12 cellular contexts compared by ENCODE assay signal in genomic region chr9:109440117-109440515, GRCh38. TPM values are rescaled to one million over a fixed set of nuclear protein-coding genes. Genes with fewer than 3 reads are reported as not detected.
DNase-seq lines count a peak whose midpoint lies in the region; ATAC-seq and TF ChIP-seq lines count a peak whose summit lies in the region.
"Had no signal": no experiment of that assay in that cellular context is flagged by ENCODE, and none has a peak within 500 bp of the region (broad histone marks: within the 10 kb centered on the region; RNA-seq: fewer than 3 reads in every experiment).

No MANE protein-coding gene starts in this region.

- no peaks in the 10 kb centered on the region for H3K9me3 Mint-ChIP-seq in activated naive CD8-positive, alpha-beta T cell treated with anti-CD3 and anti-CD28 coated beads, Interleukin-2, amount 10 ng/mL, durations not matched to agents 7 days and 5 days
- H3K9me3 Mint-ChIP-seq in activated naive CD8-positive, alpha-beta T cell treated with anti-CD3 and anti-CD28 coated beads for 36 hours, result no peaks in the 10 kb centered on the region

- H3K9me3 ChIP-seq in T-helper 17 cell (ENCODE audit: control insufficient read depth, low read length, poor library complexity, severe bottlenecking) (no peaks in the 10 kb centered on the region), subcutaneous abdominal adipose tissue (ENCODE audit: control insufficient read depth in 5 of 5, low read length in 5 of 5) (no peaks in the 10 kb centered on the region), osteoblast (ENCODE audit: low read depth, low read length) (no peaks in the 10 kb centered on the region)

- peaks cover 7 to 48% (median 45%) of the 10 kb centered on the region in 5 donors for H3K4me1 ChIP-seq in subcutaneous abdominal adipose tissue (ENCODE audit: control insufficient read depth in 5 of 5, insufficient read depth in 5 of 5, low read length in 5 of 5)
- peaks cover 4% of the 10 kb centered on the region for H3K4me1 ChIP-seq in osteoblast (ENCODE audit: insufficient read depth, low read length)
- H3K4me1 ChIP-seq: parathyroid adenoma had no signal

- H3K27ac ChIP-seq in subcutaneous abdominal adipose tissue (ENCODE audit: low read depth, low read length) (peak overlapping the region; percentile 31), osteoblast (ENCODE audit: low read depth, low read length) (no peak overlapping the region)
- H3K27ac ChIP-seq: parathyroid adenoma, RWPE1 had no signal

- ATAC-seq in activated naive CD8-positive, alpha-beta T cell treated with anti-CD3 and anti-CD28 coated beads, Interleukin-2, amount 10 ng/mL, durations not matched to agents 7 days and 5 days (ENCODE audit: low read depth), result peak; percentile 20
- ATAC-seq in HG03103 (IDR thresholded peaks at IDR 0.05; ENCODE audit: low read depth, unreplicated experiment), result peak; percentile 26
- peak; percentile 41 for ATAC-seq in T-helper 17 cell

- H3K4me1 Mint-ChIP-seq in activated naive CD8-positive, alpha-beta T cell treated with anti-CD3 and anti-CD28 coated beads, Interleukin-2, amount 10 ng/mL, durations not matched to agents 7 days and 5 days, result peaks cover 19% of the 10 kb centered on the region
- peaks cover 16% of the 10 kb centered on the region for H3K4me1 Mint-ChIP-seq in activated naive CD8-positive, alpha-beta T cell treated with anti-CD3 and anti-CD28 coated beads for 36 hours
- peaks cover 12% of the 10 kb centered on the region for H3K4me1 Mint-ChIP-seq in T-helper 17 cell

- no peak for TF ChIP-seq CTCF in osteoblast (IDR thresholded peaks at IDR 0.05; ENCODE audit: extremely low read depth, low read depth, low read length)

- H3K27me3 ChIP-seq in subcutaneous abdominal adipose tissue (ENCODE audit: control insufficient read depth in 5 of 5, insufficient read depth in 4 of 5, low read length in 5 of 5), result no peaks in the 10 kb centered on the region
- no peaks in the 10 kb centered on the region for H3K27me3 ChIP-seq in osteoblast (ENCODE audit: insufficient read depth, low read length)

- no peak overlapping the region for H3K4me2 ChIP-seq in osteoblast (ENCODE audit: insufficient read depth, low read length)

- H3K36me3 ChIP-seq in subcutaneous abdominal adipose tissue (ENCODE audit: control insufficient read depth in 5 of 5, insufficient read depth in 5 of 5, low read length in 5 of 5) (peaks cover 0 to 9% (median 0%) of the 10 kb centered on the region in 5 donors), osteoblast (ENCODE audit: insufficient read depth, low read length) (no peaks in the 10 kb centered on the region)

- H3K27me3 Mint-ChIP-seq in activated naive CD8-positive, alpha-beta T cell treated with anti-CD3 and anti-CD28 coated beads, Interleukin-2, amount 10 ng/mL, durations not matched to agents 7 days and 5 days, result peaks cover 22% of the 10 kb centered on the region
- peaks cover 16% of the 10 kb centered on the region for H3K27me3 Mint-ChIP-seq in activated naive CD8-positive, alpha-beta T cell treated with anti-CD3 and anti-CD28 coated beads for 36 hours
- peaks cover 24% of the 10 kb centered on the region for H3K27me3 Mint-ChIP-seq in T-helper 17 cell

- peak overlapping the region in 1 of 5 donors; percentile 54 for H3K9ac ChIP-seq in subcutaneous abdominal adipose tissue (ENCODE audit: low read length in 5 of 5)
- H3K9ac ChIP-seq: parathyroid adenoma had no signal

- H3K79me2 ChIP-seq in osteoblast (ENCODE audit: insufficient read depth, low read length), result no peaks in the 10 kb centered on the region
- H3K79me2 ChIP-seq: parathyroid adenoma had no signal

- no peak for DNase-seq in activated naive CD8-positive, alpha-beta T cell treated with anti-CD3 and anti-CD28 coated beads, Interleukin-2, amount 10 ng/mL, durations not matched to agents 7 days and 5 days
- DNase-seq in activated naive CD8-positive, alpha-beta T cell treated with anti-CD3 and anti-CD28 coated beads for 36 hours, result no peak
- no peak for DNase-seq in T-helper 17 cell
- DNase-seq in NCI-H2029 (lab: John Stamatoyannopoulos, UW), result no peak
- DNase-seq in osteoblast (ENCODE audit: insufficient read length, low spot score, missing footprints), result no peak
- DNase-seq in HK-2 (ENCODE audit: unreplicated experiment), result no peak
- DNase-seq: activated CD4-positive, alpha-beta T cell treated with anti-CD3 and anti-CD28 coated beads for 1 hour had no signal

- no peak overlapping the region for H3K27ac Mint-ChIP-seq in activated naive CD8-positive, alpha-beta T cell treated with anti-CD3 and anti-CD28 coated beads, Interleukin-2, amount 10 ng/mL, durations not matched to agents 7 days and 5 days
- no peak overlapping the region for H3K27ac Mint-ChIP-seq in activated naive CD8-positive, alpha-beta T cell treated with anti-CD3 and anti-CD28 coated beads for 36 hours
- no peak overlapping the region for H3K27ac Mint-ChIP-seq in T-helper 17 cell

- no peaks in the 10 kb centered on the region for H3K36me3 Mint-ChIP-seq in activated naive CD8-positive, alpha-beta T cell treated with anti-CD3 and anti-CD28 coated beads, Interleukin-2, amount 10 ng/mL, durations not matched to agents 7 days and 5 days
- no peaks in the 10 kb centered on the region for H3K36me3 Mint-ChIP-seq in activated naive CD8-positive, alpha-beta T cell treated with anti-CD3 and anti-CD28 coated beads for 36 hours
- no peaks in the 10 kb centered on the region for H3K36me3 Mint-ChIP-seq in T-helper 17 cell (ENCODE audit: low read depth)

- H3K4me3 ChIP-seq in subcutaneous abdominal adipose tissue (ENCODE audit: low read depth in 1 of 5, low read length in 5 of 5) (no peak overlapping the region), osteoblast (ENCODE audit: insufficient read depth, low read length) (no peak overlapping the region)

- POLR2A ChIA-PET in activated naive CD8-positive, alpha-beta T cell treated with anti-CD3 and anti-CD28 coated beads, Interleukin-2, amount 10 ng/mL, durations not matched to agents 7 days and 5 days (lab: Charles Lee), result interaction anchor here (0.8 kb wide), 1 partner anchor 490 kb away, joined by 3 read pairs; no protein-coding TSS in a partner anchor

- no peak overlapping the region for H3K4me3 Mint-ChIP-seq in activated naive CD8-positive, alpha-beta T cell treated with anti-CD3 and anti-CD28 coated beads, Interleukin-2, amount 10 ng/mL, durations not matched to agents 7 days and 5 days
- no peak overlapping the region for H3K4me3 Mint-ChIP-seq in activated naive CD8-positive, alpha-beta T cell treated with anti-CD3 and anti-CD28 coated beads for 36 hours
- H3K4me3 Mint-ChIP-seq in T-helper 17 cell, result no peak overlapping the region

- no peaks in the 10 kb centered on the region for H4K20me1 ChIP-seq in osteoblast (ENCODE audit: insufficient read depth, low read length)

- no peak overlapping the region for H2AFZ ChIP-seq in osteoblast (ENCODE audit: low read length)
- H2AFZ ChIP-seq: parathyroid adenoma had no signal

RNA-seq across cellular contexts. Expression of gene PTPN3, which starts 58.0 kb away (rescaled TPM):
- total RNA-seq in activated naive CD8-positive, alpha-beta T cell treated with anti-CD3 and anti-CD28 coated beads, Interleukin-2, amount 10 ng/mL, durations not matched to agents 7 days and 5 days, result not detected
- total RNA-seq in activated naive CD8-positive, alpha-beta T cell treated with anti-CD3 and anti-CD28 coated beads for 36 hours, result 1 to 10 TPM; 1.2 to 1.4 TPM
- total RNA-seq in T-helper 17 cell, result not detected
- total RNA-seq in osteoblast, result 2.9 TPM in 2 replicates
- total RNA-seq: endothelial cell of umbilical vein had no signal
